In genomic region chr10:69816536-69816935, GRCh38 we compare ENCODE assay signal across 2 cellular contexts.
TF ChIP-seq lines count a peak whose summit lies in the region.

No MANE protein-coding gene starts in this region.

TF ChIP-seq in GM23338, 12 proteins besides CTCF, POLR2A, EP300 and RAD21:
- TF ChIP-seq ZNF462 (CRISPR knock-in tag; IDR thresholded peaks at IDR 0.05) (no peak), POLR2AphosphoS5 (IDR thresholded peaks at IDR 0.05; ENCODE audit: low read depth) (no peak)

TF ChIP-seq in endothelial cell of umbilical vein, 7 proteins besides CTCF, POLR2A, EP300 and RAD21 (continued from another document):
- TF ChIP-seq FOS (IDR thresholded peaks at IDR 0.05; ENCODE audit: borderline replicate concordance, insufficient read depth, low read length): no peak
- no peak for TF ChIP-seq JUN (IDR thresholded peaks at IDR 0.05; ENCODE audit: borderline replicate concordance, insufficient read depth, insufficient read length, low read depth)
- no peak for TF ChIP-seq MAX (IDR thresholded peaks at IDR 0.05; ENCODE audit: insufficient read depth, insufficient read length)
- no peak for TF ChIP-seq EZH2 (IDR thresholded peaks at IDR 0.05; ENCODE audit: borderline replicate concordance, low read depth, low read length, severe bottlenecking)
- no peak for TF ChIP-seq GATA2 (IDR thresholded peaks at IDR 0.05; ENCODE audit: insufficient read depth, insufficient read length, low read depth, low read length)
